ENCODE assay signal across 13 cellular contexts in genomic region chr2:50346586-50347351, GRCh38.
DNase-seq lines count a peak whose midpoint lies in the region; ATAC-seq and TF ChIP-seq lines count a peak whose summit lies in the region.
"Had no signal": no experiment of that assay in that cellular context is flagged by ENCODE, and none has a peak within 500 bp of the region (broad histone marks: within the 10 kb centered on the region; RNA-seq: fewer than 3 reads in every experiment).

No MANE protein-coding gene starts in this region.

- POLR2A ChIA-PET in WTC11 (lab: Charles Lee): no interaction called here

- H2BK120ac ChIP-seq in H9 (ENCODE audit: low read depth, low read length, poor library complexity, severe bottlenecking): no peak overlapping the region

- H3K79me1 ChIP-seq in H9 (ENCODE audit: insufficient read depth, low read depth, low read length, poor library complexity, severe bottlenecking): no peaks in the 10 kb centered on the region

- no peak overlapping the region for H2BK15ac ChIP-seq in H9 (ENCODE audit: low read depth, low read length)

- peak overlapping the region; percentile 70 to 85 for H3K4me3 Mint-ChIP-seq in H9
- peak overlapping the region; percentile 84 for H3K4me3 Mint-ChIP-seq in WTC11
- H3K4me3 Mint-ChIP-seq: activated naive CD4-positive, alpha-beta T cell treated with anti-CD3 and anti-CD28 coated beads, Interleukin-2, amount 50 U/mL, for 24 hours had no signal

- no peak overlapping the region for H3T11ph ChIP-seq in H9 (ENCODE audit: low read length)

- H3K4me1 ChIP-seq in H9 (ENCODE audit: insufficient read depth, low read length) (no peaks in the 10 kb centered on the region; the same call in 1 of the 2 replicates), iPS-15b (ENCODE audit: control insufficient read depth, insufficient read depth, low read length) (peaks cover 17% of the 10 kb centered on the region), parathyroid adenoma (no peaks in the 10 kb centered on the region)

- no peak overlapping the region for H2BK5ac ChIP-seq in H9 (ENCODE audit: insufficient read length, low read length)

- ATAC-seq in WTC11: peak; percentile 12
- no peak for ATAC-seq in HG03378 (IDR thresholded peaks at IDR 0.05; ENCODE audit: unreplicated experiment)

- H3K9me3 Mint-ChIP-seq in H9: no peaks in the 10 kb centered on the region
- no peaks in the 10 kb centered on the region for H3K9me3 Mint-ChIP-seq in WTC11
- H3K9me3 Mint-ChIP-seq: activated naive CD4-positive, alpha-beta T cell treated with anti-CD3 and anti-CD28 coated beads, Interleukin-2, amount 50 U/mL, for 24 hours had no signal

- H2AFZ ChIP-seq in H9 (ENCODE audit: low read length) (no peak overlapping the region), parathyroid adenoma (no peak overlapping the region)
- H2AFZ ChIP-seq: PC-9 had no signal

- H3K4me1 Mint-ChIP-seq in H9 (peaks cover 27 to 37% of the 10 kb centered on the region in 2 experiments), WTC11 (peaks cover 33% of the 10 kb centered on the region)
- H3K4me1 Mint-ChIP-seq: activated naive CD4-positive, alpha-beta T cell treated with anti-CD3 and anti-CD28 coated beads, Interleukin-2, amount 50 U/mL, for 24 hours had no signal

- H3K9me3 ChIP-seq in H9 (ENCODE audit: control insufficient read depth, low read depth, low read length): no peaks in the 10 kb centered on the region
- no peaks in the 10 kb centered on the region for H3K9me3 ChIP-seq in iPS-15b (ENCODE audit: control insufficient read depth, insufficient read depth, low read length)
- no peaks in the 10 kb centered on the region for H3K9me3 ChIP-seq in parathyroid adenoma (ENCODE audit: control insufficient read depth, low read length)

- H3K23me2 ChIP-seq in H9 (ENCODE audit: insufficient read length, low read depth, low read length, poor library complexity, severe bottlenecking): peaks cover 22% of the 10 kb centered on the region

- H4K20me1 ChIP-seq in H9 (ENCODE audit: control insufficient read depth, insufficient read depth, insufficient read length): no peaks in the 10 kb centered on the region

- no peak overlapping the region for H4K91ac ChIP-seq in H9 (ENCODE audit: insufficient read length, low read depth, low read length)

- WGBS in H9 (ENCODE audit: extremely low coverage, insufficient read length, low lambda C conversion rate): no CpG with 5 or more reads among the region's 68 CpGs

- H3K4me2 ChIP-seq in H9 (ENCODE audit: insufficient read depth, insufficient read length, low read length) (peak overlapping the region; percentile 84), parathyroid adenoma (ENCODE audit: low read length) (peak overlapping the region; percentile 26)
- H3K4me2 ChIP-seq: PC-9 had no signal

- no peak overlapping the region; the same call in 1 of the 2 replicates for H3K14ac ChIP-seq in H9 (ENCODE audit: insufficient read depth, low read length)

- H2AK5ac ChIP-seq in H9 (ENCODE audit: insufficient read length, low read length): no peak overlapping the region

- TF ChIP-seq CTCF in H9 (conservative IDR thresholded peaks at IDR 0.05) (no peak), WTC11 (IDR thresholded peaks at IDR 0.05) (no peak), parathyroid adenoma (IDR thresholded peaks at IDR 0.05) (no peak)

- H4K8ac ChIP-seq in H9 (replicated peaks; ENCODE audit: insufficient read length, low read depth, low read length): no peak overlapping the region

- H3K4me3 ChIP-seq in iPS-15b (ENCODE audit: low read depth, low read length): peak overlapping the region; percentile 72
- no peak overlapping the region for H3K4me3 ChIP-seq in parathyroid adenoma (ENCODE audit: low read depth, low read length)
- H3K4me3 ChIP-seq: PC-9 had no signal

- no peak overlapping the region for H4K5ac ChIP-seq in H9 (ENCODE audit: insufficient read length, low read depth, low read length)

- peak; percentile 27 for DNase-seq in H9
- peak; percentile 22 for DNase-seq in WTC11 (ENCODE audit: low spot score)
- DNase-seq in DMS53 (lab: John Stamatoyannopoulos, UW): no peak
- DNase-seq in NCI-H774 (lab: John Stamatoyannopoulos, UW): no peak
- DNase-seq in central memory CD4-positive, alpha-beta T cell: no peak
- DNase-seq: activated CD8-positive, alpha-beta memory T cell treated with anti-CD3 and anti-CD28 coated beads, Interleukin-2, amount 50 U/mL, for 4 hours; hippocampal formation; NCI-H345; PC-9 had no signal

- peak overlapping the region; percentile 4 for H3K18ac ChIP-seq in H9 (ENCODE audit: insufficient read length, low read depth, low read length)

- CTCF ChIA-PET in WTC11 (lab: Charles Lee): interaction anchor here (0.8 to 4.7 kb wide), 10 partner anchors 14 to 576 kb away, joined by 3 to 32 read pairs (median 4); no protein-coding TSS in a partner anchor

- no peaks in the 10 kb centered on the region for H3K79me2 ChIP-seq in H9 (ENCODE audit: insufficient read depth, low read length)
- H3K79me2 ChIP-seq in parathyroid adenoma: no peaks in the 10 kb centered on the region

- H3K23ac ChIP-seq in H9 (ENCODE audit: insufficient read length, low read depth, low read length): no peak overlapping the region

- H2BK12ac ChIP-seq in H9 (ENCODE audit: insufficient read length, low read depth, low read length): no peak overlapping the region

- H3K4ac ChIP-seq in H9 (ENCODE audit: low read depth, low read length): no peak overlapping the region

- peaks cover 13% of the 10 kb centered on the region; the same call in 1 of the 2 replicates for H3K27me3 ChIP-seq in H9 (ENCODE audit: insufficient read depth, low read length)
- H3K27me3 ChIP-seq in iPS-15b (ENCODE audit: control insufficient read depth, insufficient read depth, low read length): peaks cover 50% of the 10 kb centered on the region
- H3K27me3 ChIP-seq in parathyroid adenoma (ENCODE audit: control insufficient read depth, insufficient read depth, low read length): no peaks in the 10 kb centered on the region

- H3K27ac ChIP-seq in H9 (ENCODE audit: insufficient read length, low read depth, low read length) (no peak overlapping the region), parathyroid adenoma (no peak overlapping the region)
- H3K27ac ChIP-seq: PC-9 had no signal

- H2BK20ac ChIP-seq in H9 (ENCODE audit: low read depth, low read length, poor library complexity, severe bottlenecking): no peak overlapping the region

- no peaks in the 10 kb centered on the region for H3K36me3 Mint-ChIP-seq in H9 (ENCODE audit: insufficient read depth in 1 of 3, low read depth in 3 of 3)
- no peaks in the 10 kb centered on the region for H3K36me3 Mint-ChIP-seq in WTC11
- H3K36me3 Mint-ChIP-seq: activated naive CD4-positive, alpha-beta T cell treated with anti-CD3 and anti-CD28 coated beads, Interleukin-2, amount 50 U/mL, for 24 hours had no signal

- H3K36me3 ChIP-seq in iPS-15b (ENCODE audit: control insufficient read depth, insufficient read depth, low read length): no peaks in the 10 kb centered on the region
- no peaks in the 10 kb centered on the region for H3K36me3 ChIP-seq in parathyroid adenoma (ENCODE audit: control insufficient read depth, insufficient read depth, low read length)

- H3K9ac ChIP-seq in H9 (ENCODE audit: extremely low read depth, insufficient read length, low read length): peak overlapping the region; percentile 5
- no peak overlapping the region for H3K9ac ChIP-seq in iPS-15b (ENCODE audit: low read depth, low read length)
- H3K9ac ChIP-seq in parathyroid adenoma: no peak overlapping the region

- H3K27me3 Mint-ChIP-seq in H9 (ENCODE audit: low read depth) (peaks cover 66% of the 10 kb centered on the region), WTC11 (ENCODE audit: low read depth) (peaks cover 60% of the 10 kb centered on the region)

- no peak overlapping the region for H3K56ac ChIP-seq in H9 (ENCODE audit: insufficient read length, low read depth, low read length)

- H3K27ac Mint-ChIP-seq in H9 (peak overlapping the region in 1 of 3 experiments; percentile 50; a peak in 1 of 7 replicates), WTC11 (no peak overlapping the region)
- H3K27ac Mint-ChIP-seq: activated naive CD4-positive, alpha-beta T cell treated with anti-CD3 and anti-CD28 coated beads, Interleukin-2, amount 50 U/mL, for 24 hours had no signal

TF ChIP-seq in WTC11, 78 proteins besides CTCF, POLR2A, EP300 and RAD21:
- TF ChIP-seq ZNF121 (CRISPR knock-in tag; IDR thresholded peaks at IDR 0.05) (no peak), HMGXB4 (CRISPR knock-in tag; IDR thresholded peaks at IDR 0.05) (peak; percentile 25; the same call in 1 of the 2 replicates), NR2C2 (CRISPR knock-in tag; IDR thresholded peaks at IDR 0.05) (no peak)

Comparison
In these comparisons a context has a peak if more than half of its experiments do, and no peak if none do; other contexts are left out.
1. DNase-seq: peak in H9 (single experiment) and WTC11 (single experiment); none in DMS53 (single experiment), NCI-H774 (single experiment) and central memory CD4-positive, alpha-beta T cell (single experiment).